Comparison of ENCODE assay signal across 8 cellular contexts in genomic region chr20:31712112-31712553, GRCh38. TPM values are rescaled to one million over a fixed set of nuclear protein-coding genes. Genes with fewer than 3 reads are reported as not detected.
DNase-seq lines count a peak whose midpoint lies in the region; ATAC-seq lines count a peak whose summit lies in the region.

No MANE protein-coding gene starts in this region.

- ATAC-seq in GM21576 (IDR thresholded peaks at IDR 0.05; ENCODE audit: unreplicated experiment): no peak
- ATAC-seq in HG03520 (IDR thresholded peaks at IDR 0.05; ENCODE audit: unreplicated experiment): no peak
- ATAC-seq in GM18867 (IDR thresholded peaks at IDR 0.05; ENCODE audit: unreplicated experiment): no peak

- no peaks in the 10 kb centered on the region for H3K27me3 Mint-ChIP-seq in activated CD4-positive, alpha-beta memory T cell treated with anti-CD3 and anti-CD28 coated beads for 36 hours

- H3K36me3 Mint-ChIP-seq in activated CD4-positive, alpha-beta memory T cell treated with anti-CD3 and anti-CD28 coated beads for 36 hours: peaks cover 78% of the 10 kb centered on the region

- H3K4me3 ChIP-seq in iPS-20b (ENCODE audit: low read length): no peak overlapping the region

- H3K9me3 Mint-ChIP-seq in activated CD4-positive, alpha-beta memory T cell treated with anti-CD3 and anti-CD28 coated beads for 36 hours: no peaks in the 10 kb centered on the region

- CTCF ChIA-PET in activated CD4-positive, alpha-beta memory T cell treated with anti-CD3 and anti-CD28 coated beads for 36 hours (lab: Charles Lee): interaction anchor here (1.2 to 3.1 kb wide), 5 partner anchors 9 to 134 kb away, joined by 3 to 17 read pairs (median 4); no protein-coding TSS in a partner anchor

- DNase-seq in NCI-H1417 (lab: John Stamatoyannopoulos, UW) (peak; percentile 20 to 76 (median 61)), NCI-H1417 treated with DMSO at 0.1 percent for 48 hours (lab: John Stamatoyannopoulos, UW) (no peak), substantia nigra (lab: John Stamatoyannopoulos, UW) (peak in 13 of 49 donors; percentile 8 to 69 (median 24))
- DNase-seq in activated CD4-positive, alpha-beta memory T cell treated with anti-CD3 and anti-CD28 coated beads for 36 hours: no peak

- H3K4me3 Mint-ChIP-seq in activated CD4-positive, alpha-beta memory T cell treated with anti-CD3 and anti-CD28 coated beads for 36 hours: no peak overlapping the region

- no peaks in the 10 kb centered on the region for H3K27me3 ChIP-seq in iPS-20b (ENCODE audit: insufficient read depth, low read length)

- peak overlapping the region; percentile 69 for H3K27ac Mint-ChIP-seq in activated CD4-positive, alpha-beta memory T cell treated with anti-CD3 and anti-CD28 coated beads for 36 hours

- intact Hi-C loops in activated CD4-positive, alpha-beta memory T cell treated with anti-CD3 and anti-CD28 coated beads for 36 hours (cut with micrococcal nuclease): no loop called here

- H3K27ac ChIP-seq in iPS-20b (ENCODE audit: low read length) (no peak overlapping the region), substantia nigra (ENCODE audit: low read depth, low read length, poor library complexity, severe bottlenecking) (peak overlapping the region; percentile 98)

- peaks cover 66% of the 10 kb centered on the region for H3K36me3 ChIP-seq in iPS-20b (ENCODE audit: insufficient read depth, low read depth, low read length)

- H3K9ac ChIP-seq in iPS-20b (ENCODE audit: low read depth, low read length): peak overlapping the region; percentile 40; the same call in 1 of the 2 replicates

- H3K9me3 ChIP-seq in iPS-20b (ENCODE audit: insufficient read depth, low read depth, low read length): no peaks in the 10 kb centered on the region

- peaks cover 92% of the 10 kb centered on the region for H3K4me1 Mint-ChIP-seq in activated CD4-positive, alpha-beta memory T cell treated with anti-CD3 and anti-CD28 coated beads for 36 hours (ENCODE audit: low read depth)

- H3K4me1 ChIP-seq in iPS-20b (ENCODE audit: insufficient read depth, low read length): peaks cover 54% of the 10 kb centered on the region

- POLR2A ChIA-PET in activated CD4-positive, alpha-beta memory T cell treated with anti-CD3 and anti-CD28 coated beads for 36 hours (lab: Charles Lee): no interaction called here

RNA-seq across cellular contexts. Expression of gene BCL2L1, which starts 10.5 kb away (rescaled TPM):
- 100 to 1,000 TPM; 126 to 129 TPM for total RNA-seq in activated CD4-positive, alpha-beta memory T cell treated with anti-CD3 and anti-CD28 coated beads for 36 hours

RNA-seq across cellular contexts. Expression of gene TPX2, which starts 27.0 kb away (rescaled TPM):
- 100 to 1,000 TPM; 149 TPM for total RNA-seq in activated CD4-positive, alpha-beta memory T cell treated with anti-CD3 and anti-CD28 coated beads for 36 hours

Comparison
In these comparisons a context has a peak if more than half of its experiments do, and no peak if none do; other contexts are left out.
1. DNase-seq: peak in NCI-H1417 (3 of 3); none in NCI-H1417 treated with DMSO at 0.1 percent for 48 hours (single experiment) and activated CD4-positive, alpha-beta memory T cell treated with anti-CD3 and anti-CD28 coated beads for 36 hours (single experiment).